Comparison of ENCODE assay signal across 1 cellular context in genomic region chrX:20230406-20230805, GRCh38.
TF ChIP-seq lines count a peak whose summit lies in the region.

No MANE protein-coding gene starts in this region.

TF ChIP-seq in GM12878, 131 proteins besides CTCF, POLR2A, EP300 and RAD21 (continued from another document):
- no peak for TF ChIP-seq ZBTB4 (CRISPR knock-in tag; IDR thresholded peaks at IDR 0.05)
- TF ChIP-seq YY1 (IDR thresholded peaks at IDR 0.05; ENCODE audit: low read depth, low read length), result no peak
- TF ChIP-seq PKNOX1 (IDR thresholded peaks at IDR 0.05), result peak; percentile 45
- TF ChIP-seq CUX1 (IDR thresholded peaks at IDR 0.05; ENCODE audit: insufficient replicate concordance, low read depth, low read length), result no peak
- no peak for TF ChIP-seq TCF12 (IDR thresholded peaks at IDR 0.05; ENCODE audit: low read depth, low read length)
- TF ChIP-seq FOXM1 (IDR thresholded peaks at IDR 0.05; ENCODE audit: low read depth, low read length), result no peak
- no peak for TF ChIP-seq MEF2B (IDR thresholded peaks at IDR 0.05; ENCODE audit: partially characterized antibody, poor library complexity, severe bottlenecking)
- no peak for TF ChIP-seq ESRRA (IDR thresholded peaks at IDR 0.05; ENCODE audit: low read length)
- TF ChIP-seq SUZ12 (IDR thresholded peaks at IDR 0.05; ENCODE audit: unreplicated experiment), result no peak
